16 cellular contexts compared by ENCODE assay signal in genomic region chr3:184441202-184441900, GRCh38.
"Had no signal": no experiment of that assay in that cellular context is flagged by ENCODE, and none has a peak within 500 bp of the region (broad histone marks: within the 10 kb centered on the region; RNA-seq: fewer than 3 reads in every experiment).

No MANE protein-coding gene starts in this region.

- H3K4me3 ChIP-seq: ovary, right lobe of liver, smooth muscle cell, upper lobe of right lung had no signal

- H3K27ac ChIP-seq: foreskin keratinocyte, ovary, right lobe of liver, upper lobe of right lung had no signal

- H3K4me1 ChIP-seq: right lobe of liver, upper lobe of right lung had no signal

- H3K36me3 ChIP-seq: ovary, right lobe of liver, upper lobe of right lung had no signal

- FAIRE-seq: astrocyte, bronchial epithelial cell, colon, TTC549 had no signal

- H3K4me2 ChIP-seq: smooth muscle cell had no signal

- H3K27me3 ChIP-seq: ovary, right lobe of liver, upper lobe of right lung had no signal

- DNase-seq: activated B cell treated with CpG ODN at 0.5 μM for 24 hours; activated CD4-positive, alpha-beta T cell treated with anti-CD3 and anti-CD28 coated beads for 48 hours; foreskin keratinocyte; glutamatergic neuron; hypothalamus; mesenchymal stem cell; nephron progenitor cell; ovary; right lobe of liver; T-helper 2 cell; upper lobe of right lung had no signal

- H3K9me3 ChIP-seq: right lobe of liver, upper lobe of right lung had no signal
